In the genomic region with DNA sequence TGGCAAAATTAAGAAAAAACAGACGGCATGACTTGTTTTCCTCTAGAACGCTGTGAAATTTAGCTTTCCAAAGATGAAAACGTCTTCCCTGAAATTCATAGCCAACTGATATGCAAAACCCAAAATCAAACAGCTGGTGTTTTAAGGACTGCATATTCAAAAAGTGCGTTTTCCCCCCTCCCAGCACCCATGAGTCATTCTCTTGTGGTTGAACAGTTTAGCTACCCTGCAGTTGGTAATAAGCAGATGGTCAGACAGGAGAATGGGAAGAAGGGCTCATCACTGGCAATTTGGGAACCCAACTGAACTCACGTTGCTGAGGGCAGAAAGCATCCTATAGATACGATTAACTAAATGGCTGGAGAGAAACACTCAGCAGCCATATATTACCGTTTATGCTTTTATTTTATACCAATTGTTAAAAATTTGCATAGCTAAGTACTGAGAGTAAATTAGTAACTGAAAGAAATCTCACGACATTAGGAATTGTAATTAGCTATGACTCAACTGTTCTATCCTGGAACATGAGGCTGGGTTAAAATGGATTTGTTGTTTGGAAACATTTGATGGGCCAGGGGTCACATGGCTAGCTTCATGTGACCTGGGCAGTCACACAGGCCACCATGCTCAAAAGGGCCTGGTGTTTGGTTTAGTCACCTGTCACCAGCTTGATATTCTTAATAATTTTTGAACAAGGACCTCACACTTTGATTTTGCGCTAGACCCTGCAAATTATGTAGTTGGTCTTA, we compare ENCODE assay signal across 13 cellular contexts.
DNase-seq lines count a peak whose midpoint lies in the region; ATAC-seq and TF ChIP-seq lines count a peak whose summit lies in the region.
"Had no signal": no experiment of that assay in that cellular context is flagged by ENCODE, and none has a peak within 500 bp of the region (broad histone marks: within the 10 kb centered on the region; RNA-seq: fewer than 3 reads in every experiment).

No MANE protein-coding gene starts in this region.

- TF ChIP-seq CTCF in Calu3 (IDR thresholded peaks at IDR 0.05; ENCODE audit: unreplicated experiment) = no peak

- CTCF ChIA-PET in Calu3 (lab: Charles Lee) = no interaction called here

- no peaks in the 10 kb centered on the region for H3K36me3 Mint-ChIP-seq in Calu3 (ENCODE audit: insufficient read depth, unreplicated experiment)
- H3K36me3 Mint-ChIP-seq: natural killer cell had no signal

- BruUV-seq in Calu3 (replicated peaks; lab: Mats Ljungman, UMichigan) = no TSS peak

- H3K27ac Mint-ChIP-seq in Calu3 (ENCODE audit: unreplicated experiment) = no peak overlapping the region
- H3K27ac Mint-ChIP-seq: natural killer cell had no signal

- H3K4me3 Mint-ChIP-seq in Calu3 (ENCODE audit: low read depth, unreplicated experiment) = no peak overlapping the region
- H3K4me3 Mint-ChIP-seq: activated T-cell treated with anti-CD3 and anti-CD28 coated beads, Interleukin-2, amount 50 U/mL, for 4 hours; natural killer cell had no signal

- no peaks in the 10 kb centered on the region for H3K9me3 Mint-ChIP-seq in Calu3 (ENCODE audit: low read depth, unreplicated experiment)
- H3K9me3 Mint-ChIP-seq: activated T-cell treated with anti-CD3 and anti-CD28 coated beads, Interleukin-2, amount 50 U/mL, for 4 hours; natural killer cell had no signal

- peak; percentile 72 for DNase-seq in AG20443 (ENCODE audit: low spot score)
- DNase-seq in LHCN-M2 (ENCODE audit: low read depth) = peak; percentile 99
- peak; percentile 30 for DNase-seq in amniotic stem cell (lab: John Stamatoyannopoulos, UW)
- DNase-seq in islet precursor cell = peak; percentile 63
- no peak for DNase-seq in cortex of kidney (lab: John Stamatoyannopoulos, UW)
- DNase-seq in iPS-NIHi7 (ENCODE audit: extremely low spot score) = no peak
- no peak for DNase-seq in Calu3
- DNase-seq in Right ventricle myocardium superior = no peak
- DNase-seq: activated T-cell treated with anti-CD3 and anti-CD28 coated beads, Interleukin-2, amount 50 U/mL, for 4 hours; C1 segment of cervical spinal cord; natural killer cell; upper lobe of right lung had no signal

- H3K4me1 Mint-ChIP-seq in Calu3 (ENCODE audit: low read depth, unreplicated experiment) = no peaks in the 10 kb centered on the region
- H3K4me1 Mint-ChIP-seq: natural killer cell had no signal

- intact Hi-C loops in Calu3 (cut with micrococcal nuclease; ENCODE audit: unreplicated experiment) (no loop called here), Right ventricle myocardium superior (cut with DNase I) (loop anchor here (10.0 kb wide), 1 partner anchor 53 kb away; no protein-coding TSS in a partner anchor)

- peaks cover 24% of the 10 kb centered on the region for H3K27me3 Mint-ChIP-seq in Calu3 (ENCODE audit: unreplicated experiment)

- ATAC-seq in Right ventricle myocardium superior (ENCODE audit: poor library complexity) = no peak
- ATAC-seq: activated T-cell treated with anti-CD3 and anti-CD28 coated beads, Interleukin-2, amount 50 U/mL, for 4 hours; esophagus mucosa; natural killer cell; upper lobe of right lung had no signal

Comparison
In these comparisons a context has a peak if more than half of its experiments do, and no peak if none do; other contexts are left out.
1. DNase-seq: peak in AG20443 (single experiment), LHCN-M2 (single experiment), amniotic stem cell (single experiment) and islet precursor cell (single experiment); none in cortex of kidney (single experiment), iPS-NIHi7 (single experiment), Calu3 (single experiment) and Right ventricle myocardium superior (single experiment).